Comparison of ENCODE assay signal across 15 cellular contexts in the genomic region with DNA sequence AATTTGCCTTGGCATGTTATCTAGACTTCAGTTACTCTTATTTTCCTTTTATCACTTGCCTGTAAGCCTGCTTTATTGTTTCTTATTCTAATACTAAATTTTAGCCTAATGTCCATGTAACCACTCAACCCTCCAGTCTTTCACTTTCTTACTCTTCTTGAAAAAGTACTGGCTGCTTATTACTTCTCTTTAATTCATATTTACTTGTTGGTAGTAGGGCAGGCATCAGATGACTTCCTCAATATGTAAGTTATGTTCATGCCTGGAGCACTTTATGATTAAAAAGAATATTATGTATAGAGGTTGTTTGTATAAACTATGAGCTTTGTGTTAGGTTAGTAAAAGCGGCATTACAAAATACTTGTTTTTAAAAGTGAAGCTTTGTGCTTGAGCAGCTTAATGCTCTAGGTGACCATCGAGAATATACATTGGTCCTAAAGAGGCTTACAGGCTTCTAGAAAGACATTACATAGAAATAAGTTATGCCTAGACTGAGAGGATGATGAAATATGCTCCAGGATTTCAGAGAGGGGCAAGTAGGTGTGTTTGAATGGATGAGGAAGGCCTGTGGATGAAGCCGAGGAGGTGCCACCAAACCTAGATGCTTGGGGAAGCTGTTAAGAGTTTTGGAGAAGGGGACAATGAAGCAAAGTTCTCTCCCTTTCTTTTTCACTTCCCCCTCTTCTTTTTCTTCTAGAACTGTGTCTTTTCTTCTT.
"Had no signal": no experiment of that assay in that cellular context is flagged by ENCODE, and none has a peak within 500 bp of the region (broad histone marks: within the 10 kb centered on the region; RNA-seq: fewer than 3 reads in every experiment).

No MANE protein-coding gene starts in this region.

- H2AFZ ChIP-seq: parathyroid adenoma had no signal

- H3K9me3 Mint-ChIP-seq: activated T-cell treated with anti-CD3 and anti-CD28 coated beads, Interleukin-2, amount 50 U/mL, for 72 hours; brain; WTC11 had no signal

- H3K27me3 ChIP-seq: upper lobe of right lung had no signal

- H3K36me3 ChIP-seq: thoracic aorta, upper lobe of right lung had no signal

- H3K36me3 Mint-ChIP-seq: activated naive CD8-positive, alpha-beta T cell; brain; WTC11 had no signal

- H3K4me3 Mint-ChIP-seq: activated CD8-positive, alpha-beta T cell treated with anti-CD3 and anti-CD28 coated beads, Interleukin-2, amount 10 ng/mL, durations not matched to agents 7 days and 5 days; activated naive CD8-positive, alpha-beta T cell; activated T-cell treated with anti-CD3 and anti-CD28 coated beads, Interleukin-2, amount 50 U/mL, for 72 hours; WTC11 had no signal

- H3K27ac Mint-ChIP-seq: activated CD8-positive, alpha-beta T cell treated with anti-CD3 and anti-CD28 coated beads, Interleukin-2, amount 10 ng/mL, durations not matched to agents 7 days and 5 days; activated naive CD8-positive, alpha-beta T cell; activated T-cell treated with anti-CD3 and anti-CD28 coated beads, Interleukin-2, amount 50 U/mL, for 72 hours; WTC11 had no signal

- H3K4me1 Mint-ChIP-seq: WTC11 had no signal

- H3K9me3 ChIP-seq: thoracic aorta, upper lobe of right lung had no signal

- H3K79me2 ChIP-seq: parathyroid adenoma had no signal

- H3K4me3 ChIP-seq: thoracic aorta, upper lobe of right lung had no signal

- ATAC-seq: activated CD8-positive, alpha-beta T cell treated with anti-CD3 and anti-CD28 coated beads, Interleukin-2, amount 10 ng/mL, durations not matched to agents 7 days and 5 days; activated T-cell treated with anti-CD3 and anti-CD28 coated beads, Interleukin-2, amount 50 U/mL, for 72 hours; foreskin keratinocyte; upper lobe of right lung had no signal

- H3K27ac ChIP-seq: foreskin keratinocyte, parathyroid adenoma, thoracic aorta, upper lobe of right lung had no signal

- DNase-seq: activated CD4-positive, alpha-beta T cell treated with anti-CD3 and anti-CD28 coated beads for 48 hours; activated CD8-positive, alpha-beta memory T cell treated with anti-CD3 and anti-CD28 coated beads, Interleukin-2, amount 50 U/mL, for 4 hours; activated CD8-positive, alpha-beta T cell treated with anti-CD3 and anti-CD28 coated beads, Interleukin-2, amount 10 ng/mL, durations not matched to agents 7 days and 5 days; activated gamma-delta T cell; activated T-cell treated with anti-CD3 and anti-CD28 coated beads, Interleukin-2, amount 50 U/mL, for 72 hours; cortex of kidney; effector memory CD4-positive, alpha-beta T cell; foreskin keratinocyte; stimulated activated CD4-positive, alpha-beta T cell treated with anti-CD3 and anti-CD28 coated beads, Interleukin-1b, Interleukin-23, amount 100 ng/mL, for 48 hours; upper lobe of right lung had no signal

- H3K4me1 ChIP-seq: foreskin keratinocyte, parathyroid adenoma, upper lobe of right lung had no signal
